Comparison of ENCODE assay signal across 19 cellular contexts in genomic region chr2:135817946-135818345, GRCh38. TPM values are rescaled to one million over a fixed set of nuclear protein-coding genes. Genes with fewer than 3 reads are reported as not detected.
"Had no signal": no experiment of that assay in that cellular context is flagged by ENCODE, and none has a peak within 500 bp of the region (broad histone marks: within the 10 kb centered on the region; RNA-seq: fewer than 3 reads in every experiment).

No MANE protein-coding gene starts in this region.

- H3K27ac Mint-ChIP-seq: endodermal cell; naive thymus-derived CD8-positive, alpha-beta T cell; WTC11 had no signal

- DNase-seq: activated naive CD8-positive, alpha-beta T cell treated with anti-CD3 and anti-CD28 coated beads for 36 hours; activated T-cell treated with anti-CD3 and anti-CD28 coated beads, Interleukin-2, amount 50 U/mL, for 1 hour; amniotic stem cell; cortex of kidney; endodermal cell; heart right ventricle; left lung; naive thymus-derived CD8-positive, alpha-beta T cell; ovary; psoas muscle; stimulated activated CD4-positive, alpha-beta T cell treated with anti-CD3 and anti-CD28 coated beads, Interleukin-4, amount 100 ng/mL, for 24 hours; stimulated activated naive CD4-positive, alpha-beta T cell treated with Interleukin-2 at 50 U/mL for 16 hours; thyroid gland had no signal

- H3K36me3 Mint-ChIP-seq: WTC11 had no signal

- ATAC-seq: left lung; naive thymus-derived CD8-positive, alpha-beta T cell; psoas muscle; WTC11 had no signal

RNA-seq across cellular contexts. Expression of gene LCT, which starts 19.0 kb away (rescaled TPM):
- total RNA-seq: heart right ventricle, kidney epithelial cell, lung microvascular endothelial cell, right atrium auricular region, subcutaneous adipose tissue, ureter had no signal
